19 cellular contexts compared by ENCODE assay signal in the genomic region with DNA sequence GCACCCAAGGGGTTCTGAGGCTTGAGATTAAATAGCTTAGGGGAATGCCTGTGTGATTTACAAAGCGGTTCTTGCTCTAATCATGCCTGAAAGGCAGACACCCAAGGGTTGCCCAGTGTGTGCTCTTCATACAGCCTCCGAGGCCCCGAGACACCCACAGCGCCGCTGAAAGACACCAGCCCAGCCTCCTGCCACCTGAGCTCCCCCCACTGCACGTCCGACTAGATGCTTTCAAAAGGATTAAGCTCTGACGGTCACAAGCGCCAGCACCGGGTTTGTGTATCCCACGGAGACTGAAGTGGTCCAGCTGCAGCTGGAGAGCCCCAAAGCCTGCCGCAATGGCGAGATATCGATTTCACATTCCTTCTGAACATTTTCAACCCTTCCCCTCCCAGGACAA. TPM values are rescaled to one million over a fixed set of nuclear protein-coding genes. Genes with fewer than 3 reads are reported as not detected.
DNase-seq lines count a peak whose midpoint lies in the region; ATAC-seq and TF ChIP-seq lines count a peak whose summit lies in the region.
"Had no signal": no experiment of that assay in that cellular context is flagged by ENCODE, and none has a peak within 500 bp of the region (broad histone marks: within the 10 kb centered on the region; RNA-seq: fewer than 3 reads in every experiment).

No MANE protein-coding gene starts in this region.

- DNase-seq in NCI-H2081 (lab: John Stamatoyannopoulos, UW): peak; percentile 8 to 67
- no peak for DNase-seq in NCI-H2081 treated with DMSO at 0.1 percent for 48 hours (lab: John Stamatoyannopoulos, UW)
- DNase-seq in NCI-H2227 treated with DMSO at 0.1 percent for 48 hours (lab: John Stamatoyannopoulos, UW): peak; percentile 56
- DNase-seq in astrocyte of the hippocampus (ENCODE audit: low read depth, low spot score): peak; percentile 32
- DNase-seq in smooth muscle cell (lab: John Stamatoyannopoulos, UW; ENCODE audit: unreplicated experiment): no peak
- no peak for DNase-seq in psoas muscle
- DNase-seq in CD8-positive, alpha-beta T cell: no peak
- DNase-seq: activated gamma-delta T cell treated with Interleukin-2 at 50 U/mL for 16 hours; aorta; CD4-positive, CD25-positive, alpha-beta regulatory T cell; GDM1; stimulated activated CD4-positive, alpha-beta T cell treated with anti-CD3 and anti-CD28 coated beads, Interleukin-12 subunit alpha, Interleukin-12 subunit beta, amount 100 ng/mL, for 4 hours had no signal

- ATAC-seq in psoas muscle (no peak), GM18511 (IDR thresholded peaks at IDR 0.05; ENCODE audit: unreplicated experiment) (no peak)
- no peak for ATAC-seq in CD8-positive, alpha-beta T cell
- ATAC-seq: activated CD4-positive, CD25-positive, alpha-beta regulatory T cell treated with anti-CD3 and anti-CD28 coated beads, Interleukin-2, amount 50 U/mL, for 24 hours had no signal

- H3K4me3 Mint-ChIP-seq in CD8-positive, alpha-beta T cell: no peak overlapping the region
- H3K4me3 Mint-ChIP-seq: CD4-positive, CD25-positive, alpha-beta regulatory T cell; T-helper 1 cell treated with Interleukin-12 subunit alpha and Interleukin-12 subunit beta and Interleukin-4 antibody, amounts not matched to agents 30 μg/mL and 1 μg/mL, for 36 hours had no signal

- no peak for TF ChIP-seq CTCF in smooth muscle cell (IDR thresholded peaks at IDR 0.05; ENCODE audit: borderline replicate concordance, insufficient read depth, poor library complexity, severe bottlenecking)
- no peak for TF ChIP-seq CTCF in psoas muscle (IDR thresholded peaks at IDR 0.05)
- TF ChIP-seq CTCF in CD8-positive, alpha-beta T cell (IDR thresholded peaks at IDR 0.05): no peak

- H4K20me1 ChIP-seq in smooth muscle cell (ENCODE audit: low read depth): no peaks in the 10 kb centered on the region

- no peaks in the 10 kb centered on the region for H3K4me1 Mint-ChIP-seq in CD8-positive, alpha-beta T cell (ENCODE audit: low read depth)

- H3K4me1 ChIP-seq in smooth muscle cell (ENCODE audit: low read depth) (peaks cover 22% of the 10 kb centered on the region), psoas muscle (no peaks in the 10 kb centered on the region)
- no peaks in the 10 kb centered on the region for H3K4me1 ChIP-seq in CD8-positive, alpha-beta T cell (ENCODE audit: insufficient read depth, low read length)

- H3K4me3 ChIP-seq in smooth muscle cell: no peak overlapping the region
- no peak overlapping the region for H3K4me3 ChIP-seq in psoas muscle
- H3K4me3 ChIP-seq in CD8-positive, alpha-beta T cell (ENCODE audit: low read depth, low read length): no peak overlapping the region

- H3F3A ChIP-seq in smooth muscle cell (ENCODE audit: low read depth): peaks cover 7% of the 10 kb centered on the region

- H3K79me2 ChIP-seq in smooth muscle cell (ENCODE audit: low read depth): no peaks in the 10 kb centered on the region
- H3K79me2 ChIP-seq: parathyroid adenoma had no signal

- H2AFZ ChIP-seq in smooth muscle cell (ENCODE audit: low read depth): no peak overlapping the region

- H3K27me3 ChIP-seq in smooth muscle cell (ENCODE audit: low read depth): no peaks in the 10 kb centered on the region
- H3K27me3 ChIP-seq in psoas muscle (ENCODE audit: insufficient read depth in 3 of 3, low read length in 2 of 3): peaks cover 0 to 9% (median 0%) of the 10 kb centered on the region in 3 donors
- H3K27me3 ChIP-seq in CD8-positive, alpha-beta T cell (ENCODE audit: insufficient read depth, low read length): no peaks in the 10 kb centered on the region

- CTCF ChIA-PET in CD8-positive, alpha-beta T cell (lab: Charles Lee): interaction anchor here (3.1 kb wide), 1 partner anchor 10 kb away, joined by 23 read pairs; no protein-coding TSS in a partner anchor

- H3K36me3 ChIP-seq in smooth muscle cell (ENCODE audit: low read depth) (no peaks in the 10 kb centered on the region), psoas muscle (ENCODE audit: insufficient read depth in 1 of 2, low read depth in 1 of 2) (no peaks in the 10 kb centered on the region)
- H3K36me3 ChIP-seq in CD8-positive, alpha-beta T cell (ENCODE audit: insufficient read depth, low read length): no peaks in the 10 kb centered on the region

- POLR2A ChIA-PET in CD8-positive, alpha-beta T cell (lab: Charles Lee): no interaction called here

- H3K4me2 ChIP-seq in smooth muscle cell: peak overlapping the region; percentile 55

- 67% methylated on average over 14 of the region's 14 CpGs for whole genome bisulfite sequencing in smooth muscle cell (ENCODE audit: low lambda C conversion rate)
- WGBS in psoas muscle, 3 donors: 34 to 35% (median 34%) methylated on average over 14 of the region's 14 CpGs

- intact Hi-C loops in psoas muscle (cut with DNase I): no loop called here
- intact Hi-C loops in CD8-positive, alpha-beta T cell (cut with DNase I, micrococcal nuclease): no loop called here

- H3K9me3 ChIP-seq in smooth muscle cell (replicated peaks; ENCODE audit: low read depth) (no peaks in the 10 kb centered on the region), psoas muscle (no peaks in the 10 kb centered on the region)
- H3K9me3 ChIP-seq in CD8-positive, alpha-beta T cell (ENCODE audit: low read length): no peaks in the 10 kb centered on the region

- no peak overlapping the region for H3K9ac ChIP-seq in smooth muscle cell (ENCODE audit: low read depth)
- H3K9ac ChIP-seq: parathyroid adenoma had no signal

- no peaks in the 10 kb centered on the region for H3K9me3 Mint-ChIP-seq in CD8-positive, alpha-beta T cell
- H3K9me3 Mint-ChIP-seq: T-helper 1 cell treated with Interleukin-12 subunit alpha and Interleukin-12 subunit beta and Interleukin-4 antibody, amounts not matched to agents 30 μg/mL and 1 μg/mL, for 36 hours had no signal

- H3K27me3 Mint-ChIP-seq in CD8-positive, alpha-beta T cell (ENCODE audit: low read depth): peaks cover 2% of the 10 kb centered on the region

- no peak overlapping the region for H3K27ac Mint-ChIP-seq in CD8-positive, alpha-beta T cell
- H3K27ac Mint-ChIP-seq: CD4-positive, CD25-positive, alpha-beta regulatory T cell; T-helper 1 cell treated with Interleukin-12 subunit alpha and Interleukin-12 subunit beta and Interleukin-4 antibody, amounts not matched to agents 30 μg/mL and 1 μg/mL, for 36 hours had no signal

- H3K36me3 Mint-ChIP-seq in CD8-positive, alpha-beta T cell: no peaks in the 10 kb centered on the region
- H3K36me3 Mint-ChIP-seq: CD4-positive, CD25-positive, alpha-beta regulatory T cell had no signal

- H3K27ac ChIP-seq in smooth muscle cell (ENCODE audit: low read depth): peak overlapping the region; percentile 50
- H3K27ac ChIP-seq in psoas muscle: no peak overlapping the region
- no peak overlapping the region for H3K27ac ChIP-seq in CD8-positive, alpha-beta T cell (ENCODE audit: low read depth, low read length)
- H3K27ac ChIP-seq: RWPE1 had no signal

RNA-seq across cellular contexts. Expression of a gene that starts 50.3 kb away (rescaled TPM):
- total RNA-seq in smooth muscle cell (not detected in 2 replicates), psoas muscle (not detected)
- polyA plus RNA-seq in smooth muscle cell (not detected in 2 replicates), psoas muscle (under 1 TPM in 1 of 3 donors, not detected in 2; 0.01 TPM)
- not detected for total RNA-seq in CD8-positive, alpha-beta T cell
- total RNA-seq: aorta; CD4-positive, CD25-positive, alpha-beta regulatory T cell; mononuclear cell; NCI-H460 had no signal
- polyA plus RNA-seq: aorta; CD4-positive, CD25-positive, alpha-beta regulatory T cell had no signal

RNA-seq across cellular contexts. Expression of a gene that starts 54.4 kb away (rescaled TPM):
- total RNA-seq in smooth muscle cell (1.9 TPM in 2 replicates), psoas muscle (1 to 10 TPM in 2 of 4 donors, under 1 TPM in 2; 0.86 to 1.8 (median 1.3) TPM)
- polyA plus RNA-seq in smooth muscle cell (0.59 and 1.2 TPM in 2 replicates), psoas muscle (under 1 TPM; 0.19 to 0.34 (median 0.33) TPM)
- total RNA-seq in CD8-positive, alpha-beta T cell: not detected
- total RNA-seq: CD4-positive, CD25-positive, alpha-beta regulatory T cell had no signal
- polyA plus RNA-seq: CD4-positive, CD25-positive, alpha-beta regulatory T cell had no signal

Comparison
In these comparisons a context has a peak if more than half of its experiments do, and no peak if none do; other contexts are left out.
1. DNase-seq: peak in NCI-H2081 (2 of 2), NCI-H2227 treated with DMSO at 0.1 percent for 48 hours (single experiment) and astrocyte of the hippocampus (single experiment); none in NCI-H2081 treated with DMSO at 0.1 percent for 48 hours (single experiment), smooth muscle cell (single experiment), psoas muscle (0 of 2) and CD8-positive, alpha-beta T cell (0 of 7).